ENCODE assay signal across 5 cellular contexts in genomic region chr17:67129283-67129682, GRCh38.
"Had no signal": no experiment of that assay in that cellular context is flagged by ENCODE, and none has a peak within 500 bp of the region (broad histone marks: within the 10 kb centered on the region; RNA-seq: fewer than 3 reads in every experiment).

No MANE protein-coding gene starts in this region.

- H3K27ac ChIP-seq: KMS-11 had no signal

- DNase-seq: H9, HCEC 1CT, KBM-7 had no signal

- H2AFZ ChIP-seq: GM23338 had no signal

- ATAC-seq: GM23338 had no signal

- H3K4me2 ChIP-seq: GM23338, KMS-11 had no signal

- H3K4me3 ChIP-seq: GM23338 had no signal

- H3K9ac ChIP-seq: KMS-11 had no signal
